Comparison of ENCODE assay signal across 8 cellular contexts in the genomic region with DNA sequence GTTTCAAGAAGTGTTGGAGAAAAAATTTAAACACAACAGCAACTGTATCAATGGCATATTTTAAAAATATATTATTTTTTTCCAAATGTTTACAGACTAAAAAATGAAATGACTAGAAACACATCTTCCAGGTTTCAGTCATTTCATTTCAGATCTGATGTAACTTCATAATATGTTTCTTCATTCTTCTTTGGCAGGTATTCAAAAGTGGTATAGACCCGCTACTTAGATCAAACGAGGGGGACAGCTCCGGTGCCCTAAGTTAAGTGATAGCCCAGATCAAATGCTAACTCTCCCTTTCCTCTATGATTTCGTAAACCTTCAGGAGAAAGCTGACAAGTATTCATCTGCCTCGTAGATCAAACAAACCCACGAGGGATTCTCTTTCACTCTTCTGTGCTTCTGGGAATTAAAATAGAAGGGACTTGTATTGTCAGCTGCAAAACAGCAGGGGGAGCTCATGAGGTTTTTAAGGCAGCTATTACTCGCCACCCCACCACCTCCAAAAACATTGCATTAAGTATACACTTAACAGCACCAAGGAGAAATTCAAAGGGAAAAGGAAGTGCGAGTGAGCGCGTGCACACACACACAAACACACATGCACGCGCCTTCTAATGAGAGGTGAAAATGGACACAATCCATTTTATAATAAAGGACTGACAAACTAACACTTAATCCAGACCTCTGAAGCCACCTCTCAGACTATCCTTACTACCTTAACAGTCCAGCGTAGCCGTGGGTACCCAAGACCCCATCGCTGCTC. TPM values are rescaled to one million over a fixed set of nuclear protein-coding genes. Genes with fewer than 3 reads are reported as not detected.
DNase-seq lines count a peak whose midpoint lies in the region; ATAC-seq, FAIRE-seq and TF ChIP-seq lines count a peak whose summit lies in the region.

No MANE protein-coding gene starts in this region.

- FAIRE-seq in A204.1 (lab: Jason Lieb, UNC) (peak; percentile 89), H1 (lab: Jason Lieb, UNC) (peak; percentile 93)

- H4K20me1 ChIP-seq in H1 (replicated peaks in 1 of 2; ENCODE audit: control insufficient read depth in 1 of 2, insufficient read depth in 2 of 2, low read length in 2 of 2): no peaks in the 10 kb centered on the region

- H4K91ac ChIP-seq in H1 (replicated peaks; ENCODE audit: insufficient read length, low read length): no peak overlapping the region

- H2BK120ac ChIP-seq in H1 (replicated peaks; ENCODE audit: low read depth, low read length): no peak overlapping the region

- no peak overlapping the region for H3K56ac ChIP-seq in H1 (replicated peaks; ENCODE audit: insufficient read length, low read depth, low read length)

- no peak overlapping the region for H3K27ac ChIP-seq in H1 (ENCODE audit: low read depth, low read length)
- H3K27ac ChIP-seq in testis: no peak overlapping the region

- H2AFZ ChIP-seq in H1 (ENCODE audit: low read length): no peak overlapping the region

- DNase-seq in GM12865 (ENCODE audit: low read depth): peak; percentile 74
- peak; percentile 57 for DNase-seq in NCI-H2227 treated with DMSO at 0.1 percent for 48 hours (lab: John Stamatoyannopoulos, UW)
- DNase-seq in activated CD4-positive, alpha-beta T cell treated with anti-CD3 and anti-CD28 coated beads, Interleukin-2, amount 50 U/mL, for 1 hour: peak; percentile 26
- DNase-seq in H1 (ENCODE audit: low read depth in 1 of 2, low spot score in 2 of 2): peak in 1 of 2 experiments; percentile 70
- DNase-seq in mucosa of gallbladder (ENCODE audit: low spot score): peak; percentile 57
- DNase-seq in testis: peak; percentile 73

- no peak overlapping the region for H3K4ac ChIP-seq in H1 (replicated peaks; ENCODE audit: insufficient read length, low read depth, low read length)

- intact Hi-C loops in testis (cut with DNase I; ENCODE audit: low total_unique reads): no loop called here

- CTCF ChIA-PET in H1 (lab: Charles Lee; ENCODE audit: partially characterized antibody): interaction anchor here (0.6 to 13.9 kb wide), 37 partner anchors 9 to 998 kb away, joined by 3 to 210 read pairs (median 4); partner anchors contain the start of genes HELT and SLC25A4

- no peak overlapping the region for H2AK5ac ChIP-seq in H1 (ENCODE audit: low read depth, low read length)

- peak; percentile 65 for ATAC-seq in HG02973 (IDR thresholded peaks at IDR 0.05; ENCODE audit: unreplicated experiment)

- H3K4me2 ChIP-seq in H1 (ENCODE audit: insufficient read depth in 1 of 2, low read depth in 2 of 2, low read length in 2 of 2): no peak overlapping the region

- TF ChIP-seq CTCF in GM12865 (IDR thresholded peaks at IDR 0.05; ENCODE audit: insufficient read depth, low read depth, low read length, missing control alignments) (peak; percentile 79), H1 (IDR thresholded peaks at IDR 0.05; ENCODE audit: control extremely low read depth in 1 of 3, insufficient read depth in 1 of 3, low read depth in 1 of 3, low read length in 3 of 3) (peak in 2 of 3 experiments; percentile 72 to 83; a peak in 3 of 4 replicates), testis (IDR thresholded peaks at IDR 0.05) (peak; percentile 80 to 82 (median 80))

- H3K4me1 ChIP-seq in H1 (replicated peaks in 1 of 4; ENCODE audit: control insufficient read depth in 3 of 4, insufficient read depth in 4 of 4, low read length in 3 of 4) (no peaks in the 10 kb centered on the region; a peak in 1 of 7 replicates), testis (no peaks in the 10 kb centered on the region)

- H3K9me3 ChIP-seq in H1 (ENCODE audit: insufficient read depth in 2 of 2, low read depth in 1 of 2, low read length in 1 of 2) (peaks cover 7 to 16% of the 10 kb centered on the region in 2 experiments; a peak in 3 of 4 replicates), testis (no peaks in the 10 kb centered on the region)

- H3K23ac ChIP-seq in H1 (ENCODE audit: insufficient read length): no peak overlapping the region

- no peak for TF ChIP-seq POLR2A in H1 (IDR thresholded peaks at IDR 0.05; ENCODE audit: control extremely low read depth in 1 of 2, low read depth in 2 of 2, low read length in 2 of 2)
- TF ChIP-seq POLR2A in testis (IDR thresholded peaks at IDR 0.05): no peak

- H3K27me3 ChIP-seq in H1 (replicated peaks in 1 of 4; ENCODE audit: control insufficient read depth in 3 of 4, extremely low read depth in 1 of 4, insufficient read depth in 3 of 4, low read length in 3 of 4): peaks cover 0 to 2% (median 0%) of the 10 kb centered on the region in 4 experiments; a peak in 2 of 7 replicates
- no peaks in the 10 kb centered on the region for H3K27me3 ChIP-seq in testis

- 47% methylated on average over 15 of the region's 15 CpGs; no CpG with 5 or more reads in 1 of the 2 experiments for WGBS in H1 (ENCODE audit: extremely low coverage in 1 of 2, insufficient coverage in 1 of 2, insufficient read length in 1 of 2, insufficient replicate concordance in 2 of 2, low coverage in 1 of 2, low lambda C conversion rate in 2 of 2, missing lambda C conversion rate in 1 of 2), 2 experiments
- WGBS in testis, 2 donors: 15 to 16% methylated on average over 15 of the region's 15 CpGs

- no peaks in the 10 kb centered on the region for H3K23me2 ChIP-seq in H1 (ENCODE audit: low read depth, low read length)

- H3K79me1 ChIP-seq in H1 (ENCODE audit: low read depth, low read length): no peaks in the 10 kb centered on the region

- no peak overlapping the region for H4K5ac ChIP-seq in H1 (ENCODE audit: insufficient read length, low read depth, low read length)

- H2BK15ac ChIP-seq in H1 (ENCODE audit: low read length): no peak overlapping the region

- H2BK20ac ChIP-seq in H1 (ENCODE audit: low read length): peak overlapping the region; percentile 56; the same call in 1 of the 2 replicates

- POLR2A ChIA-PET in H1 (lab: Charles Lee; ENCODE audit: partially characterized antibody): interaction anchor here (0.6 kb wide), 1 partner anchor 319 kb away, joined by 3 read pairs; no protein-coding TSS in a partner anchor

- no peak overlapping the region for H4K8ac ChIP-seq in H1 (ENCODE audit: extremely low read depth, insufficient read depth, low read length)

- H2BK12ac ChIP-seq in H1 (ENCODE audit: low read depth, low read length): no peak overlapping the region

- TF ChIP-seq RAD21 in H1 (IDR thresholded peaks at IDR 0.05 in 1 of 2, conservative IDR thresholded peaks at IDR 0.05 in 1 of 2; ENCODE audit: low read depth in 2 of 2, low read length in 2 of 2): peak; percentile 85

- no peak overlapping the region for H2BK5ac ChIP-seq in H1 (ENCODE audit: low read depth, low read length)

- H3K9ac ChIP-seq in H1 (replicated peaks in 1 of 4; ENCODE audit: extremely low read depth in 1 of 4, low read depth in 3 of 4, low read length in 3 of 4): no peak overlapping the region

- H3K79me2 ChIP-seq in H1 (ENCODE audit: control insufficient read depth in 1 of 2, insufficient read depth in 2 of 2, low read length in 2 of 2): no peaks in the 10 kb centered on the region

- H3K4me3 ChIP-seq in GM12865 (ENCODE audit: low read depth, low read length): no peak overlapping the region
- no peak overlapping the region for H3K4me3 ChIP-seq in H1 (ENCODE audit: extremely low read depth in 1 of 4, insufficient read depth in 2 of 4, low read depth in 3 of 4, low read length in 4 of 4)
- no peak overlapping the region for H3K4me3 ChIP-seq in testis

- TF ChIP-seq EP300 in H1 (IDR thresholded peaks at IDR 0.05; ENCODE audit: borderline replicate concordance in 1 of 2, low read depth in 2 of 2, low read length in 2 of 2): no peak

- H3K14ac ChIP-seq in H1 (ENCODE audit: insufficient read length): no peak overlapping the region

- H3K18ac ChIP-seq in H1 (ENCODE audit: extremely low read depth, low read length): no peak overlapping the region; the same call in 1 of the 2 replicates

- H3K36me3 ChIP-seq in H1 (ENCODE audit: control insufficient read depth in 2 of 4, insufficient read depth in 4 of 4, low read length in 3 of 4): no peaks in the 10 kb centered on the region; a peak in 1 of 8 replicates
- H3K36me3 ChIP-seq in testis (ENCODE audit: low read depth, missing control alignments): no peaks in the 10 kb centered on the region

TF ChIP-seq in H1, 55 proteins besides CTCF, POLR2A, EP300 and RAD21 (continues in another document):
- TF ChIP-seq SIRT6 (IDR thresholded peaks at IDR 0.05; ENCODE audit: low read length) (no peak), FOSL1 (IDR thresholded peaks at IDR 0.05; ENCODE audit: insufficient read depth, low read depth, low read length) (no peak), BACH1 (IDR thresholded peaks at IDR 0.05; ENCODE audit: low read length) (no peak), CHD1 (IDR thresholded peaks at IDR 0.05; ENCODE audit: low read depth, low read length) (no peak), SP2 (IDR thresholded peaks at IDR 0.05; ENCODE audit: low read length) (no peak), BCL11A (IDR thresholded peaks at IDR 0.05; ENCODE audit: low read depth in 2 of 2, low read length in 2 of 2) (no peak), MAFK (IDR thresholded peaks at IDR 0.05; ENCODE audit: low read depth, low read length) (no peak), CBX8 (IDR thresholded peaks at IDR 0.05; ENCODE audit: borderline replicate concordance, low read depth, low read length) (no peak), SUZ12 (IDR thresholded peaks at IDR 0.05; ENCODE audit: low read length) (no peak), CBX5 (IDR thresholded peaks at IDR 0.05; ENCODE audit: low read depth, low read length) (no peak), HDAC2 (IDR thresholded peaks at IDR 0.05; ENCODE audit: borderline replicate concordance in 1 of 2, low read depth in 2 of 2, low read length in 2 of 2) (no peak), CREB1 (IDR thresholded peaks at IDR 0.05) (no peak), JUND (IDR thresholded peaks at IDR 0.05; ENCODE audit: low read length) (no peak), POLR2AphosphoS5 (IDR thresholded peaks at IDR 0.05; ENCODE audit: low read depth, low read length) (no peak), RFX5 (IDR thresholded peaks at IDR 0.05; ENCODE audit: borderline replicate concordance, low read depth, low read length) (no peak), BRCA1 (IDR thresholded peaks at IDR 0.05; ENCODE audit: low read depth, low read length) (no peak), ASH2L (IDR thresholded peaks at IDR 0.05; ENCODE audit: low read length) (no peak)

RNA-seq across cellular contexts. Expression of gene HELT, which starts 21.4 kb away (rescaled TPM):
- 0.35 TPM in 1 of 2 replicates, not detected in the other for total RNA-seq in H1 (2021; fragmentation: NEBNext Ultra II Directional; extraction: Animal tissue kit (Norgen Biotek cat#: 25700))
- polyA plus RNA-seq in H1 (2011; rRNA removed) (0.28 and 0.32 TPM in 2 replicates), testis (ENCODE audit: insufficient read depth, low read depth, low replicate concordance) (not detected)
- polyA plus RNA-seq in H1 (2011; cell fraction: cytosol; rRNA removed): 0.22 TPM
- 0.17 TPM for polyA plus RNA-seq in H1 (2011; cell fraction: nucleus; rRNA removed)
- polyA plus RNA-seq in H1 (2012, experiment 1 of 2): not detected in 4 replicates
- not detected for polyA plus RNA-seq in H1 (2012, experiment 2 of 2)
- 0.08 TPM for polyA plus RNA-seq in H1 (2013, experiment 1 of 2)
- polyA plus RNA-seq in H1 (2013, experiment 2 of 2): 0.09 TPM
- not detected in 2 replicates for polyA minus RNA-seq in H1 (2011; rRNA and poly(A)+ RNA removed)
- not detected for polyA minus RNA-seq in H1 (2011; cell fraction: cytosol; rRNA and poly(A)+ RNA removed)
- not detected for polyA minus RNA-seq in H1 (2011; cell fraction: nucleus; rRNA and poly(A)+ RNA removed)
- total RNA-seq in mucosa of gallbladder (not detected), testis (not detected)
